8 cellular contexts compared by ENCODE assay signal in genomic region chr1:90133133-90133532, GRCh38.
DNase-seq lines count a peak whose midpoint lies in the region; ATAC-seq, FAIRE-seq and TF ChIP-seq lines count a peak whose summit lies in the region.

No MANE protein-coding gene starts in this region.

- no peak for TF ChIP-seq POLR2A in endothelial cell of umbilical vein (IDR thresholded peaks at IDR 0.05; ENCODE audit: low read depth, low read length)

- no peak overlapping the region for H3K27ac ChIP-seq in endothelial cell of umbilical vein (ENCODE audit: insufficient read depth, low read depth, low read length)

- H3K9ac ChIP-seq in endothelial cell of umbilical vein (replicated peaks; ENCODE audit: extremely low read depth, insufficient read depth, low read length) = no peak overlapping the region

- H3K4me3 ChIP-seq in endothelial cell of umbilical vein (replicated peaks in 1 of 3; ENCODE audit: insufficient read depth in 1 of 3, low read depth in 1 of 3, low read length in 3 of 3) = no peak overlapping the region

- no peak overlapping the region for H2AFZ ChIP-seq in endothelial cell of umbilical vein (ENCODE audit: low read depth, low read length)

- ATAC-seq in sciatic nerve = peak; percentile 72
- no peak for ATAC-seq in GM21367 (IDR thresholded peaks at IDR 0.05; ENCODE audit: unreplicated experiment)

- no TSS peak for BruUV-seq in endothelial cell of umbilical vein (replicated peaks; lab: Mats Ljungman, UMichigan)

- no peaks in the 10 kb centered on the region for H3K9me1 ChIP-seq in endothelial cell of umbilical vein (replicated peaks; ENCODE audit: control insufficient read depth, extremely low read depth, insufficient read depth, low read length)

- CTCF ChIA-PET in endothelial cell of umbilical vein (lab: Charles Lee) = interaction anchor here (0.6 to 4.4 kb wide), 13 partner anchors 9 to 1145 kb away, joined by 3 to 64 read pairs (median 5); no protein-coding TSS in a partner anchor

- peak; percentile 19 to 36 for TF ChIP-seq CTCF in endothelial cell of umbilical vein (IDR thresholded peaks at IDR 0.05; ENCODE audit: extremely low read depth in 1 of 2, insufficient read depth in 1 of 2, low read depth in 1 of 2, low read length in 2 of 2)

- H3K36me3 ChIP-seq in endothelial cell of umbilical vein (ENCODE audit: control insufficient read depth in 2 of 2, extremely low read depth in 1 of 2, insufficient read depth in 2 of 2, low read length in 2 of 2) = no peaks in the 10 kb centered on the region

- peak; percentile 87 for DNase-seq in DMS 273 (lab: John Stamatoyannopoulos, UW; ENCODE audit: unreplicated experiment)
- peak; percentile 74 for DNase-seq in HT-29 (ENCODE audit: low spot score)
- DNase-seq in NOMO-1 treated with DMSO at 0.1 percent for 48 hours (lab: John Stamatoyannopoulos, UW; ENCODE audit: unreplicated experiment) = peak; percentile 35
- DNase-seq in endothelial cell of umbilical vein (ENCODE audit: low read depth, low spot score) = peak; percentile 35
- no peak for DNase-seq in sciatic nerve (ENCODE audit: low spot score)
- DNase-seq in activated T-cell treated with anti-CD3 and anti-CD28 coated beads, Interleukin-2, amount 50 U/mL, for 48 hours = no peak
- DNase-seq in activated naive CD4-positive, alpha-beta T cell treated with Interleukin-2 at 50 U/mL for 16 hours = no peak

- POLR2A ChIA-PET in endothelial cell of umbilical vein (lab: Charles Lee) = no interaction called here

- intact Hi-C loops in endothelial cell of umbilical vein (cut with micrococcal nuclease) = loop anchor here (1.0 to 10.0 kb wide), 2 partner anchors 442 to 1032 kb away; no protein-coding TSS in a partner anchor
- intact Hi-C loops in sciatic nerve (cut with DNase I) = no loop called here

- H4K20me1 ChIP-seq in endothelial cell of umbilical vein (replicated peaks; ENCODE audit: control insufficient read depth, extremely low read depth, insufficient read depth, low read length) = no peaks in the 10 kb centered on the region

- H3K9me3 ChIP-seq in endothelial cell of umbilical vein (replicated peaks; ENCODE audit: control insufficient read depth, insufficient read depth, low read length) = no peaks in the 10 kb centered on the region

- dilution Hi-C loops in endothelial cell of umbilical vein (cut with MboI; ENCODE audit: extremely low pct_ligation_motif_present, low sequenced_read_pairs) = no loop called here

- no peak overlapping the region for H3K4me2 ChIP-seq in endothelial cell of umbilical vein (ENCODE audit: insufficient read depth, low read length)

- FAIRE-seq in endothelial cell of umbilical vein (lab: Jason Lieb, UNC) = peak; percentile 69

- no peaks in the 10 kb centered on the region for H3K4me1 ChIP-seq in endothelial cell of umbilical vein (ENCODE audit: control insufficient read depth, extremely low read depth, insufficient read depth, low read length)

- H3K27me3 ChIP-seq in endothelial cell of umbilical vein (ENCODE audit: control insufficient read depth in 2 of 2, insufficient read depth in 2 of 2, low read length in 2 of 2) = no peaks in the 10 kb centered on the region

- H3K79me2 ChIP-seq in endothelial cell of umbilical vein (ENCODE audit: control insufficient read depth, insufficient read depth, low read length) = no peaks in the 10 kb centered on the region

TF ChIP-seq in endothelial cell of umbilical vein, 7 proteins besides CTCF, POLR2A, EP300 and RAD21:
- TF ChIP-seq MAX (IDR thresholded peaks at IDR 0.05; ENCODE audit: insufficient read depth, insufficient read length) (no peak), GATA2 (IDR thresholded peaks at IDR 0.05; ENCODE audit: insufficient read depth, insufficient read length, low read depth, low read length) (no peak), EZH2 (IDR thresholded peaks at IDR 0.05; ENCODE audit: borderline replicate concordance, low read depth, low read length, severe bottlenecking) (no peak), FOS (IDR thresholded peaks at IDR 0.05; ENCODE audit: borderline replicate concordance, insufficient read depth, low read length) (no peak), JUN (IDR thresholded peaks at IDR 0.05; ENCODE audit: borderline replicate concordance, insufficient read depth, insufficient read length, low read depth) (no peak), MYC (IDR thresholded peaks at IDR 0.05; ENCODE audit: low read depth, low read length) (no peak), POLR2AphosphoS5 (IDR thresholded peaks at IDR 0.05; ENCODE audit: insufficient read depth, low read depth, low read length) (no peak)

Comparison
In these comparisons a context has a peak if more than half of its experiments do, and no peak if none do; other contexts are left out.
1. DNase-seq: peak in DMS 273 (single experiment), HT-29 (single experiment), NOMO-1 treated with DMSO at 0.1 percent for 48 hours (single experiment) and endothelial cell of umbilical vein (single experiment); none in sciatic nerve (single experiment), activated T-cell treated with anti-CD3 and anti-CD28 coated beads, Interleukin-2, amount 50 U/mL, for 48 hours (0 of 2) and activated naive CD4-positive, alpha-beta T cell treated with Interleukin-2 at 50 U/mL for 16 hours (single experiment).